1 cellular context compared by ENCODE assay signal in the genomic region with DNA sequence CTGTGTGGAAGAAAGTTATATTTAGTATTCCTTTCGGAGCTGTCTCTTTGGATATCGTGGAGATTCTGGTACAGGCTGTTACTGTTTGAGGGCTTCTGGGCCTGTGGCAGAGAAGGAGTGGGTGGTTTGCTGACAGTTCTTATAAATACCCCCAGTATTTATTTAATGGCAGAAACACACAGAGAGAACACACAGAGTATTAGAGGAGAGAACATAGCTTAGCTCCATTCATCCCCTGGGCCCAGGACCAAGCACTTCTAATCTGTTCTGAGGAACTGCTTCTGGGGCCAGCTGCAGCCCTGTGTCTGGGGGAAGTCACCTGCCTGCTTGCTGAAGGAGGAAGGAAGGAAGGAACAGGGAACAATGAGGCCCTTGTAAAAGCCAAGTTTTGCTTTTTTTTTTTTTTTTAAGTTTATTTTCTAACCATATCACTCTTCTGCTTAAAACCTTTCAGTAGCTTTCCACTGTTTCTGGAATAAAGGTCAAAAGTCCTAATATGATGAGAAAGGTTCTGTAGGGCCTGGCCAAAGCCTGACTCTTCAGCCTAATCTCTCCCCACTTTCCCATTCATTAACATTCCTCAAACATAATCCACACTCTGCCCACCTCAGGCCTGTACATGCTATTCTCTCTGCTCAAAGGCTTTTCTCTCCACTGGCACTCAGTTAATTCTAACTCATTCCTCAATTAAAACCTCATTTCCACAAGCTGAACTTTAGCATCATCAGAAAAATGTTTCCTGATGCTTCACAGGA.
TF ChIP-seq lines count a peak whose summit lies in the region.

No MANE protein-coding gene starts in this region.

TF ChIP-seq in K562, 482 proteins besides CTCF, POLR2A, EP300 and RAD21 (continued from another document and continues in another):
- TF ChIP-seq MGA (IDR thresholded peaks at IDR 0.05) = 0 out of 2 replicates have a peak, but pooled peaks have one; percentile 12
- TF ChIP-seq HMG20A (CRISPR knock-in tag; conservative IDR thresholded peaks at IDR 0.05) = no peak
- TF ChIP-seq TAL1 (IDR thresholded peaks at IDR 0.05) = peak; percentile 35; the same call in 1 of the 2 replicates
- TF ChIP-seq NKRF (IDR thresholded peaks at IDR 0.05; ENCODE audit: borderline replicate concordance) = no peak
- no peak for TF ChIP-seq ZC3H11A (IDR thresholded peaks at IDR 0.05; ENCODE audit: low read depth, low read length)
- TF ChIP-seq, protein P1, sequence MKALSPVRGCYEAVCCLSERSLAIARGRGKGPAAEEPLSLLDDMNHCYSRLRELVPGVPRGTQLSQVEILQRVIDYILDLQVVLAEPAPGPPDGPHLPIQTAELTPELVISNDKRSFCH (CRISPR knock-in tag; IDR thresholded peaks at IDR 0.05) = no peak
- TF ChIP-seq, protein P1 (tag; IDR thresholded peaks at IDR 0.05) = 0 out of 2 replicates have a peak, but pooled peaks have one; percentile 18
- TF ChIP-seq CXXC5 (CRISPR knock-in tag; IDR thresholded peaks at IDR 0.05) = peak; percentile 46
- no peak for TF ChIP-seq SIN3A (IDR thresholded peaks at IDR 0.05; ENCODE audit: borderline replicate concordance in 2 of 2, control insufficient read depth in 1 of 2, low read depth in 2 of 2, low read length in 2 of 2)
- TF ChIP-seq ZNF592 (IDR thresholded peaks at IDR 0.05) = peak; percentile 73
- TF ChIP-seq COPS2 (conservative IDR thresholded peaks at IDR 0.05) = no peak
- no peak for TF ChIP-seq ZBED1 (IDR thresholded peaks at IDR 0.05)
- TF ChIP-seq OTX1 (CRISPR knock-in tag; IDR thresholded peaks at IDR 0.05) = no peak
- TF ChIP-seq, protein P2, sequence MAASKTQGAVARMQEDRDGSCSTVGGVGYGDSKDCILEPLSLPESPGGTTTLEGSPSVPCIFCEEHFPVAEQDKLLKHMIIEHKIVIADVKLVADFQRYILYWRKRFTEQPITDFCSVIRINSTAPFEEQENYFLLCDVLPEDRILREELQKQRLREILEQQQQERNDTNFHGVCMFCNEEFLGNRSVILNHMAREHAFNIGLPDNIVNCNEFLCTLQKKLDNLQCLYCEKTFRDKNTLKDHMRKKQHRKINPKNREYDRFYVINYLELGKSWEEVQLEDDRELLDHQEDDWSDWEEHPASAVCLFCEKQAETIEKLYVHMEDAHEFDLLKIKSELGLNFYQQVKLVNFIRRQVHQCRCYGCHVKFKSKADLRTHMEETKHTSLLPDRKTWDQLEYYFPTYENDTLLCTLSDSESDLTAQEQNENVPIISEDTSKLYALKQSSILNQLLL (CRISPR knock-in tag; IDR thresholded peaks at IDR 0.05; ENCODE audit: borderline replicate concordance) = no peak
- no peak for TF ChIP-seq NFE2 (IDR thresholded peaks at IDR 0.05; ENCODE audit: low read depth)
- 0 out of 4 replicates have a peak, but pooled peaks of 1 of the 2 experiments have one; percentile 24 for TF ChIP-seq FOXK2 (conservative IDR thresholded peaks at IDR 0.05 in 1 of 2, IDR thresholded peaks at IDR 0.05 in 1 of 2; ENCODE audit: low read depth in 2 of 2)
- no peak for TF ChIP-seq NR2C1 (IDR thresholded peaks at IDR 0.05)
- TF ChIP-seq NR2C1 (tag; IDR thresholded peaks at IDR 0.05) = no peak
- no peak for TF ChIP-seq NCOA6 (IDR thresholded peaks at IDR 0.05)
- TF ChIP-seq ARID1B (IDR thresholded peaks at IDR 0.05) = peak; percentile 21
- peak; percentile 66 for TF ChIP-seq SOX6 (IDR thresholded peaks at IDR 0.05)
- TF ChIP-seq POLR2AphosphoS5 (IDR thresholded peaks at IDR 0.05; ENCODE audit: control insufficient read depth, insufficient read depth, low read depth, low read length) = no peak
- no peak for TF ChIP-seq ATF4 (CRISPR knock-in tag; IDR thresholded peaks at IDR 0.05)
- TF ChIP-seq PHB (CRISPR knock-in tag; IDR thresholded peaks at IDR 0.05) = no peak
- TF ChIP-seq ZKSCAN8 (CRISPR knock-in tag; IDR thresholded peaks at IDR 0.05) = no peak
- 0 out of 2 replicates have a peak, but pooled peaks have one; percentile 21 for TF ChIP-seq NBN (IDR thresholded peaks at IDR 0.05; ENCODE audit: low read depth)
- no peak for TF ChIP-seq HDAC8 (tag; IDR thresholded peaks at IDR 0.05)
- no peak for TF ChIP-seq CEBPG (CRISPR knock-in tag; IDR thresholded peaks at IDR 0.05)
- no peak for TF ChIP-seq CEBPG (tag; conservative IDR thresholded peaks at IDR 0.05 in 1 of 2, IDR thresholded peaks at IDR 0.05 in 1 of 2)
- no peak for TF ChIP-seq ZNF274 (IDR thresholded peaks at IDR 0.05; ENCODE audit: borderline replicate concordance, low read depth, low read length)
- TF ChIP-seq PRPF4 (IDR thresholded peaks at IDR 0.05; ENCODE audit: insufficient read depth, low read depth, low read length, poor library complexity, severe bottlenecking) = no peak
